In the genomic region with DNA sequence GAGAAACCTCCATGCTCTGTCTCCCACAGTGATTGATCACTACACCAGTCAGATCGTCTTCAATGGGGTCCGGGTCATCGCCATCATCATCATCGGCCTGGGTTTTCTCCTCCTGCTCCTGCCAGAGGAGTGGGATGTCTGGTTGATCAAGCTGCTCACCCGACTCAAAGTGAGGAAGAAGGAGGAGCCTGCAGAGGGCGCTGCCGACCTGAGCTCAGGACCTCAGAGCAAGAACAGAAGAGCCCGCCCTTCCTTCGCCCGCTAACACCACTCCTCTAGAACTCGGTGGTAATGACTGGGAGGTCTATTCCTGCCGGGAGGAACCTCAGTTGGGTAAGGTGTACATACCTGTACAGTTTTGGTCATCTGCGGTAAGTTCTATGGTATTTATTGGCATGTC, we compare ENCODE assay signal across 8 cellular contexts. TPM values are rescaled to one million over a fixed set of nuclear protein-coding genes. Genes with fewer than 3 reads are reported as not detected.
DNase-seq lines count a peak whose midpoint lies in the region; ATAC-seq and TF ChIP-seq lines count a peak whose summit lies in the region.

No MANE protein-coding gene starts in this region.

- TF ChIP-seq CTCF in BE2C (IDR thresholded peaks at IDR 0.05; ENCODE audit: low read depth, low read length) = peak; percentile 80
- TF ChIP-seq CTCF in GM23338 (conservative IDR thresholded peaks at IDR 0.05; ENCODE audit: low read depth in 2 of 2) = peak; percentile 69 to 90
- TF ChIP-seq CTCF in mucosa of descending colon (IDR thresholded peaks at IDR 0.05) = no peak

- no peaks in the 10 kb centered on the region for H3K36me3 Mint-ChIP-seq in GM23338 (ENCODE audit: low read depth)
- H3K36me3 Mint-ChIP-seq in activated naive CD4-positive, alpha-beta T cell treated with anti-CD3 and anti-CD28 coated beads, Interleukin-2, amount 50 U/mL, for 72 hours = no peaks in the 10 kb centered on the region

- H3K9me3 ChIP-seq in BE2C (no peaks in the 10 kb centered on the region), mucosa of descending colon (no peaks in the 10 kb centered on the region)

- no peaks in the 10 kb centered on the region for H3K27me3 Mint-ChIP-seq in GM23338 (ENCODE audit: insufficient read depth, low read depth, poor library complexity)

- intact Hi-C loops in mucosa of descending colon (cut with DNase I, micrococcal nuclease) = loop anchor here in 1 of 2 donors (10.0 kb wide), 1 partner anchor 208 kb away; no protein-coding TSS in a partner anchor

- H3K79me2 ChIP-seq in GM23338 (replicated peaks; ENCODE audit: insufficient read depth) = no peaks in the 10 kb centered on the region

- H4K20me1 ChIP-seq in GM23338 (replicated peaks; ENCODE audit: insufficient read depth) = no peaks in the 10 kb centered on the region

- H3K4me1 Mint-ChIP-seq in GM23338 = peaks cover 10% of the 10 kb centered on the region; the same call in 2 of the 3 replicates

- H3K9me3 Mint-ChIP-seq in GM23338 = no peaks in the 10 kb centered on the region
- H3K9me3 Mint-ChIP-seq in activated naive CD4-positive, alpha-beta T cell treated with anti-CD3 and anti-CD28 coated beads, Interleukin-2, amount 50 U/mL, for 72 hours = no peaks in the 10 kb centered on the region

- H3K4me3 Mint-ChIP-seq in GM23338 = peak overlapping the region; percentile 36; the same call in 1 of the 3 replicates

- no peak overlapping the region for H3K27ac ChIP-seq in GM23338 (ENCODE audit: low read depth)

- no peak overlapping the region for H3K4me2 ChIP-seq in GM23338

- H3K27me3 ChIP-seq in BE2C = peaks cover 47% of the 10 kb centered on the region
- peaks cover 4% of the 10 kb centered on the region; the same call in 1 of the 2 replicates for H3K27me3 ChIP-seq in GM23338 (ENCODE audit: insufficient read depth)

- H3F3A ChIP-seq in GM23338 (replicated peaks; ENCODE audit: low read depth) = no peaks in the 10 kb centered on the region

- ATAC-seq in GM23338 (peak; percentile 88), mucosa of descending colon (peak; percentile 60), HG03378 (IDR thresholded peaks at IDR 0.05; ENCODE audit: unreplicated experiment) (no peak), HG03442 (IDR thresholded peaks at IDR 0.05; ENCODE audit: unreplicated experiment) (no peak), GM18861 (IDR thresholded peaks at IDR 0.05; ENCODE audit: unreplicated experiment) (no peak)
- ATAC-seq in activated naive CD4-positive, alpha-beta T cell treated with anti-CD3 and anti-CD28 coated beads, Interleukin-2, amount 50 U/mL, for 72 hours = peak; percentile 63

- DNase-seq in BE2C (peak; percentile 84), GM23338 (ENCODE audit: low spot score) (peak; percentile 94), RPMI7951 (ENCODE audit: low read depth) (peak; percentile 30), mucosa of descending colon (peak in 2 of 3 donors; percentile 51 to 54)
- peak; percentile 65 to 75 for DNase-seq in activated naive CD4-positive, alpha-beta T cell treated with anti-CD3 and anti-CD28 coated beads, Interleukin-2, amount 50 U/mL, for 72 hours (ENCODE audit: low spot score in 2 of 2)

- no peaks in the 10 kb centered on the region for H3K36me3 ChIP-seq in BE2C
- no peaks in the 10 kb centered on the region for H3K36me3 ChIP-seq in GM23338 (ENCODE audit: insufficient read depth)
- H3K36me3 ChIP-seq in mucosa of descending colon (ENCODE audit: low read depth) = no peaks in the 10 kb centered on the region

- H2AFZ ChIP-seq in GM23338 = no peak overlapping the region; the same call in 1 of the 2 replicates

- no peak overlapping the region for H3K4me3 ChIP-seq in BE2C (ENCODE audit: low read depth, low read length)
- H3K4me3 ChIP-seq in GM23338 = no peak overlapping the region
- H3K4me3 ChIP-seq in mucosa of descending colon = no peak overlapping the region

- no peaks in the 10 kb centered on the region for H3K9me2 ChIP-seq in GM23338 (ENCODE audit: insufficient read depth)

- H3K4me1 ChIP-seq in BE2C = no peaks in the 10 kb centered on the region
- H3K4me1 ChIP-seq in GM23338 (ENCODE audit: insufficient read depth) = no peaks in the 10 kb centered on the region
- no peaks in the 10 kb centered on the region for H3K4me1 ChIP-seq in mucosa of descending colon (ENCODE audit: low read depth)

- H3K27ac Mint-ChIP-seq in GM23338 = no peak overlapping the region
- no peak overlapping the region for H3K27ac Mint-ChIP-seq in activated naive CD4-positive, alpha-beta T cell treated with anti-CD3 and anti-CD28 coated beads, Interleukin-2, amount 50 U/mL, for 72 hours

TF ChIP-seq in GM23338, 12 proteins besides CTCF, POLR2A, EP300 and RAD21 (continues in another document):
- no peak for TF ChIP-seq STAT1 (IDR thresholded peaks at IDR 0.05; ENCODE audit: unreplicated experiment)
- TF ChIP-seq, protein P1, sequence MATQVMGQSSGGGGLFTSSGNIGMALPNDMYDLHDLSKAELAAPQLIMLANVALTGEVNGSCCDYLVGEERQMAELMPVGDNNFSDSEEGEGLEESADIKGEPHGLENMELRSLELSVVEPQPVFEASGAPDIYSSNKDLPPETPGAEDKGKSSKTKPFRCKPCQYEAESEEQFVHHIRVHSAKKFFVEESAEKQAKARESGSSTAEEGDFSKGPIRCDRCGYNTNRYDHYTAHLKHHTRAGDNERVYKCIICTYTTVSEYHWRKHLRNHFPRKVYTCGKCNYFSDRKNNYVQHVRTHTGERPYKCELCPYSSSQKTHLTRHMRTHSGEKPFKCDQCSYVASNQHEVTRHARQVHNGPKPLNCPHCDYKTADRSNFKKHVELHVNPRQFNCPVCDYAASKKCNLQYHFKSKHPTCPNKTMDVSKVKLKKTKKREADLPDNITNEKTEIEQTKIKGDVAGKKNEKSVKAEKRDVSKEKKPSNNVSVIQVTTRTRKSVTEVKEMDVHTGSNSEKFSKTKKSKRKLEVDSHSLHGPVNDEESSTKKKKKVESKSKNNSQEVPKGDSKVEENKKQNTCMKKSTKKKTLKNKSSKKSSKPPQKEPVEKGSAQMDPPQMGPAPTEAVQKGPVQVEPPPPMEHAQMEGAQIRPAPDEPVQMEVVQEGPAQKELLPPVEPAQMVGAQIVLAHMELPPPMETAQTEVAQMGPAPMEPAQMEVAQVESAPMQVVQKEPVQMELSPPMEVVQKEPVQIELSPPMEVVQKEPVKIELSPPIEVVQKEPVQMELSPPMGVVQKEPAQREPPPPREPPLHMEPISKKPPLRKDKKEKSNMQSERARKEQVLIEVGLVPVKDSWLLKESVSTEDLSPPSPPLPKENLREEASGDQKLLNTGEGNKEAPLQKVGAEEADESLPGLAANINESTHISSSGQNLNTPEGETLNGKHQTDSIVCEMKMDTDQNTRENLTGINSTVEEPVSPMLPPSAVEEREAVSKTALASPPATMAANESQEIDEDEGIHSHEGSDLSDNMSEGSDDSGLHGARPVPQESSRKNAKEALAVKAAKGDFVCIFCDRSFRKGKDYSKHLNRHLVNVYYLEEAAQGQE (IDR thresholded peaks at IDR 0.05; ENCODE audit: unreplicated experiment) = no peak
- TF ChIP-seq JUNB (IDR thresholded peaks at IDR 0.05; ENCODE audit: unreplicated experiment) = no peak
- TF ChIP-seq ZNF114 (CRISPR knock-in tag; IDR thresholded peaks at IDR 0.05) = no peak
- TF ChIP-seq NANOG (IDR thresholded peaks at IDR 0.05; ENCODE audit: borderline replicate concordance) = no peak
- TF ChIP-seq ZNF331 (CRISPR knock-in tag; IDR thresholded peaks at IDR 0.05; ENCODE audit: low read depth) = no peak
- no peak for TF ChIP-seq POLR2AphosphoS5 (IDR thresholded peaks at IDR 0.05; ENCODE audit: low read depth)
- TF ChIP-seq, protein P2, sequence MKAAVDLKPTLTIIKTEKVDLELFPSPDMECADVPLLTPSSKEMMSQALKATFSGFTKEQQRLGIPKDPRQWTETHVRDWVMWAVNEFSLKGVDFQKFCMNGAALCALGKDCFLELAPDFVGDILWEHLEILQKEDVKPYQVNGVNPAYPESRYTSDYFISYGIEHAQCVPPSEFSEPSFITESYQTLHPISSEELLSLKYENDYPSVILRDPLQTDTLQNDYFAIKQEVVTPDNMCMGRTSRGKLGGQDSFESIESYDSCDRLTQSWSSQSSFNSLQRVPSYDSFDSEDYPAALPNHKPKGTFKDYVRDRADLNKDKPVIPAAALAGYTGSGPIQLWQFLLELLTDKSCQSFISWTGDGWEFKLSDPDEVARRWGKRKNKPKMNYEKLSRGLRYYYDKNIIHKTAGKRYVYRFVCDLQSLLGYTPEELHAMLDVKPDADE (IDR thresholded peaks at IDR 0.05) = no peak

RNA-seq across cellular contexts. Expression of a gene that starts 50.3 kb away (rescaled TPM):
- 63.1 TPM for polyA plus RNA-seq in BE2C (2012; ENCODE audit: insufficient read depth, insufficient read length, low read depth)
- total RNA-seq in GM23338 (2014; rRNA removed; shearing (Covaris generic)) = 20.7 and 33.9 TPM in 2 replicates
- polyA plus RNA-seq in GM23338 (2016; fragmentation: Nextera tagmentation; extraction: Ambion mirVana) = 152 and 156 TPM in 2 replicates
- total RNA-seq in RPMI7951 (2014; rRNA removed; shearing (Covaris generic)) = 49.1 and 59.0 TPM in 2 replicates
- 10 to 100 TPM; 58.9 to 79.4 TPM for total RNA-seq in activated naive CD4-positive, alpha-beta T cell treated with anti-CD3 and anti-CD28 coated beads, Interleukin-2, amount 50 U/mL, for 72 hours
- total RNA-seq in mucosa of descending colon = 10 to 100 TPM; 29.6 to 33.1 (median 29.8) TPM

Comparison
In these comparisons a context has a peak if more than half of its experiments do, and no peak if none do; other contexts are left out.
1. DNase-seq: peak in every context shown above with its lines; median percentile 94 in GM23338; 84 in BE2C; 70 in activated naive CD4-positive, alpha-beta T cell treated with anti-CD3 and anti-CD28 coated beads, Interleukin-2, amount 50 U/mL, for 72 hours; 52 in mucosa of descending colon; 30 in RPMI7951.
2. ATAC-seq: peak in GM23338 (single experiment), activated naive CD4-positive, alpha-beta T cell treated with anti-CD3 and anti-CD28 coated beads, Interleukin-2, amount 50 U/mL, for 72 hours (2 of 2) and mucosa of descending colon (single experiment); none in HG03378 (single experiment), HG03442 (single experiment) and GM18861 (single experiment).